ENCODE assay signal across 8 cellular contexts in genomic region chrX:107678957-107679740, GRCh38. TPM values are rescaled to one million over a fixed set of nuclear protein-coding genes. Genes with fewer than 3 reads are reported as not detected.
DNase-seq lines count a peak whose midpoint lies in the region; ATAC-seq, FAIRE-seq and TF ChIP-seq lines count a peak whose summit lies in the region.

No MANE protein-coding gene starts in this region.

- H3K27me3 ChIP-seq in ACC112 (ENCODE audit: insufficient read depth, low read length): no peaks in the 10 kb centered on the region
- H3K27me3 ChIP-seq in colonic mucosa: no peaks in the 10 kb centered on the region
- H3K27me3 ChIP-seq in psoas muscle (ENCODE audit: insufficient read depth in 3 of 3, low read length in 2 of 3): peaks cover 0 to 21% (median 0%) of the 10 kb centered on the region in 3 donors

- POLR2A ChIA-PET in WTC11 (lab: Charles Lee): no interaction called here

- no peak overlapping the region for H2AFZ ChIP-seq in ACC112 (ENCODE audit: low read length, unreplicated experiment)

- no peak for DNase-seq in WTC11 (ENCODE audit: low spot score)
- peak; percentile 65 for DNase-seq in colonic mucosa
- DNase-seq in psoas muscle: peak; percentile 83 to 89
- DNase-seq in NCI-H1105 (lab: John Stamatoyannopoulos, UW): no peak
- no peak for DNase-seq in T1000 (lab: John Stamatoyannopoulos, UW)
- DNase-seq in frontal cortex (ENCODE audit: low spot score in 2 of 2): no peak

- no peaks in the 10 kb centered on the region for H3K36me3 Mint-ChIP-seq in WTC11

- H3K4me3 ChIP-seq in ACC112 (ENCODE audit: low read depth, low read length) (no peak overlapping the region), colonic mucosa (no peak overlapping the region), psoas muscle (no peak overlapping the region)

- peaks cover 23% of the 10 kb centered on the region for H3K4me1 Mint-ChIP-seq in WTC11

- H3K27ac ChIP-seq in ACC112 (ENCODE audit: low read depth, low read length) (peak overlapping the region; percentile 100), colonic mucosa (no peak overlapping the region), psoas muscle (peak overlapping the region; percentile 2)

- H3K9me3 ChIP-seq in colonic mucosa: no peaks in the 10 kb centered on the region
- H3K9me3 ChIP-seq in psoas muscle: no peaks in the 10 kb centered on the region

- intact Hi-C loops in colonic mucosa (cut with DNase I) (loop anchor here (5.0 kb wide), 1 partner anchor 38 kb away; no protein-coding TSS in a partner anchor), psoas muscle (cut with DNase I) (loop anchor here in 1 of 2 donors (5.0 kb wide), 1 partner anchor 33 kb away; no protein-coding TSS in a partner anchor)

- peaks cover under 1% of the 10 kb centered on the region; the same call in 1 of the 2 replicates for H3K9me3 Mint-ChIP-seq in WTC11

- H3K9ac ChIP-seq in colonic mucosa (ENCODE audit: low read depth in 2 of 2, low read length in 2 of 2): peak overlapping the region in 1 of 2 donors; percentile 26

- H3K4me1 ChIP-seq in ACC112 (ENCODE audit: control insufficient read depth, insufficient read depth, low read length, unreplicated experiment) (peaks cover 52% of the 10 kb centered on the region), colonic mucosa (no peaks in the 10 kb centered on the region), psoas muscle (peaks cover 29% of the 10 kb centered on the region)

- H3K79me2 ChIP-seq in ACC112 (ENCODE audit: control insufficient read depth, insufficient read depth, low read length, unreplicated experiment): no peaks in the 10 kb centered on the region

- FAIRE-seq in frontal cortex (lab: Jason Lieb, UNC): no peak

- CTCF ChIA-PET in WTC11 (lab: Charles Lee): interaction anchor here (1.4 to 3.7 kb wide), 4 partner anchors 10 to 97 kb away, joined by 4 to 30 read pairs (median 8); partner anchors contain the start of genes NCBP2L and TSC22D3

- H3K27ac Mint-ChIP-seq in WTC11: no peak overlapping the region

- no peaks in the 10 kb centered on the region for H3K36me3 ChIP-seq in ACC112 (ENCODE audit: insufficient read depth, low read length)
- no peaks in the 10 kb centered on the region for H3K36me3 ChIP-seq in colonic mucosa
- no peaks in the 10 kb centered on the region for H3K36me3 ChIP-seq in psoas muscle (ENCODE audit: insufficient read depth in 1 of 2, low read depth in 1 of 2)

- WGBS in psoas muscle, 3 donors: 63 to 70% (median 69%) methylated on average over 3 to 8 of the region's 8 CpGs

- ATAC-seq in HG02759 (IDR thresholded peaks at IDR 0.05; ENCODE audit: unreplicated experiment): peak; percentile 24
- ATAC-seq in WTC11: peak; percentile 21; the same call in 1 of the 2 replicates
- ATAC-seq in psoas muscle: peak in 3 of 4 donors; percentile 12 to 27 (median 15)

- TF ChIP-seq CTCF in WTC11 (IDR thresholded peaks at IDR 0.05) (no peak), colonic mucosa (IDR thresholded peaks at IDR 0.05) (no peak), psoas muscle (IDR thresholded peaks at IDR 0.05) (no peak)

- peaks cover 5% of the 10 kb centered on the region; the same call in 1 of the 2 replicates for H3K27me3 Mint-ChIP-seq in WTC11 (ENCODE audit: low read depth)

- H3K4me3 Mint-ChIP-seq in WTC11: no peak overlapping the region

TF ChIP-seq in WTC11, 78 proteins besides CTCF, POLR2A, EP300 and RAD21:
- no peak for TF ChIP-seq MYBL2 (CRISPR knock-in tag; IDR thresholded peaks at IDR 0.05)
- no peak for TF ChIP-seq USF1 (CRISPR knock-in tag; IDR thresholded peaks at IDR 0.05)
- no peak for TF ChIP-seq RORB (CRISPR knock-in tag; IDR thresholded peaks at IDR 0.05)
- no peak for TF ChIP-seq PRRX2 (CRISPR knock-in tag; IDR thresholded peaks at IDR 0.05)
- TF ChIP-seq, protein P1, sequence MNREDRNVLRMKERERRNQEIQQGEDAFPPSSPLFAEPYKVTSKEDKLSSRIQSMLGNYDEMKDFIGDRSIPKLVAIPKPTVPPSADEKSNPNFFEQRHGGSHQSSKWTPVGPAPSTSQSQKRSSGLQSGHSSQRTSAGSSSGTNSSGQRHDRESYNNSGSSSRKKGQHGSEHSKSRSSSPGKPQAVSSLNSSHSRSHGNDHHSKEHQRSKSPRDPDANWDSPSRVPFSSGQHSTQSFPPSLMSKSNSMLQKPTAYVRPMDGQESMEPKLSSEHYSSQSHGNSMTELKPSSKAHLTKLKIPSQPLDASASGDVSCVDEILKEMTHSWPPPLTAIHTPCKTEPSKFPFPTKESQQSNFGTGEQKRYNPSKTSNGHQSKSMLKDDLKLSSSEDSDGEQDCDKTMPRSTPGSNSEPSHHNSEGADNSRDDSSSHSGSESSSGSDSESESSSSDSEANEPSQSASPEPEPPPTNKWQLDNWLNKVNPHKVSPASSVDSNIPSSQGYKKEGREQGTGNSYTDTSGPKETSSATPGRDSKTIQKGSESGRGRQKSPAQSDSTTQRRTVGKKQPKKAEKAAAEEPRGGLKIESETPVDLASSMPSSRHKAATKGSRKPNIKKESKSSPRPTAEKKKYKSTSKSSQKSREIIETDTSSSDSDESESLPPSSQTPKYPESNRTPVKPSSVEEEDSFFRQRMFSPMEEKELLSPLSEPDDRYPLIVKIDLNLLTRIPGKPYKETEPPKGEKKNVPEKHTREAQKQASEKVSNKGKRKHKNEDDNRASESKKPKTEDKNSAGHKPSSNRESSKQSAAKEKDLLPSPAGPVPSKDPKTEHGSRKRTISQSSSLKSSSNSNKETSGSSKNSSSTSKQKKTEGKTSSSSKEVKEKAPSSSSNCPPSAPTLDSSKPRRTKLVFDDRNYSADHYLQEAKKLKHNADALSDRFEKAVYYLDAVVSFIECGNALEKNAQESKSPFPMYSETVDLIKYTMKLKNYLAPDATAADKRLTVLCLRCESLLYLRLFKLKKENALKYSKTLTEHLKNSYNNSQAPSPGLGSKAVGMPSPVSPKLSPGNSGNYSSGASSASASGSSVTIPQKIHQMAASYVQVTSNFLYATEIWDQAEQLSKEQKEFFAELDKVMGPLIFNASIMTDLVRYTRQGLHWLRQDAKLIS (CRISPR knock-in tag; IDR thresholded peaks at IDR 0.05; ENCODE audit: borderline replicate concordance): no peak
- no peak for TF ChIP-seq FOXK1 (CRISPR knock-in tag; IDR thresholded peaks at IDR 0.05)
- no peak for TF ChIP-seq EMX1 (CRISPR knock-in tag; IDR thresholded peaks at IDR 0.05)
- TF ChIP-seq ZNF512 (CRISPR knock-in tag; IDR thresholded peaks at IDR 0.05; ENCODE audit: borderline replicate concordance): no peak
- no peak for TF ChIP-seq SOX15 (CRISPR knock-in tag; IDR thresholded peaks at IDR 0.05)
- TF ChIP-seq TEAD4 (CRISPR knock-in tag; IDR thresholded peaks at IDR 0.05): no peak
- TF ChIP-seq CBFB (CRISPR knock-in tag; IDR thresholded peaks at IDR 0.05; ENCODE audit: low read depth): no peak
- no peak for TF ChIP-seq ESRRA (CRISPR knock-in tag; IDR thresholded peaks at IDR 0.05; ENCODE audit: borderline replicate concordance)
- TF ChIP-seq ZBTB21 (CRISPR knock-in tag; IDR thresholded peaks at IDR 0.05; ENCODE audit: borderline replicate concordance): no peak

RNA-seq across cellular contexts. Expression of gene PRPS1, which starts 50.8 kb away (rescaled TPM):
- total RNA-seq in WTC11 (2021): 106 to 126 TPM (median 107 TPM) in 3 replicates
- 10 to 100 TPM; 12.2 to 20.3 TPM for total RNA-seq in colonic mucosa
- 10 to 100 TPM; 30.5 to 48.4 (median 43.2) TPM for total RNA-seq in psoas muscle
- polyA plus RNA-seq in psoas muscle: 10 to 100 TPM; 20.7 to 63.2 (median 31.2) TPM
- 20.8 TPM for total RNA-seq in frontal cortex

Comparison
In these comparisons a context has a peak if more than half of its experiments do, and no peak if none do; other contexts are left out.
1. DNase-seq: peak in colonic mucosa (single experiment) and psoas muscle (2 of 2); none in WTC11 (single experiment), NCI-H1105 (single experiment), T1000 (single experiment) and frontal cortex (0 of 2).
2. Peak in every context shown above with its lines, with median percentiles within 50 percentile points of each other: ATAC-seq.